Comparison of ENCODE assay signal across 8 cellular contexts in genomic region chr14:60093606-60094005, GRCh38. TPM values are rescaled to one million over a fixed set of nuclear protein-coding genes. Genes with fewer than 3 reads are reported as not detected.
DNase-seq lines count a peak whose midpoint lies in the region; ATAC-seq and TF ChIP-seq lines count a peak whose summit lies in the region.

No MANE protein-coding gene starts in this region.

- H4K8ac ChIP-seq in mesendoderm (ENCODE audit: low read depth, low read length), result no peak overlapping the region

- no TSS peak for BruUV-seq in Panc1 (replicated peaks; lab: Mats Ljungman, UMichigan)

- peaks cover 10% of the 10 kb centered on the region for H3K79me1 ChIP-seq in mesendoderm (ENCODE audit: low read length)

- H3K4ac ChIP-seq in mesendoderm (ENCODE audit: low read depth, low read length), result no peak overlapping the region

- H3K4me3 ChIP-seq in Panc1 (ENCODE audit: low read depth in 2 of 2, low read length in 2 of 2) (peak overlapping the region; percentile 68 to 92), epithelial cell of proximal tubule (ENCODE audit: low read depth, low read length) (peak overlapping the region; percentile 89), skeletal muscle satellite cell (ENCODE audit: low read length) (peak overlapping the region; percentile 83), mesendoderm (ENCODE audit: low read length) (no peak overlapping the region)

- intact Hi-C loops in Panc1 (cut with micrococcal nuclease; ENCODE audit: unreplicated experiment), result loop anchor here (10.0 kb wide), 1 partner anchor 71 kb away; the partner anchor contains the start of gene DHRS7

- H3K9ac ChIP-seq in skeletal muscle satellite cell (ENCODE audit: low read depth, low read length), result peak overlapping the region; percentile 96
- no peak overlapping the region for H3K9ac ChIP-seq in mesendoderm (ENCODE audit: low read length)

- CTCF ChIA-PET in Panc1 (lab: Charles Lee), result no interaction called here

- H3K79me2 ChIP-seq in mesendoderm (ENCODE audit: control insufficient read depth, insufficient read depth, low read length), result peaks cover 49% of the 10 kb centered on the region

- TF ChIP-seq CTCF in Panc1 (IDR thresholded peaks at IDR 0.05) (no peak), epithelial cell of proximal tubule (conservative IDR thresholded peaks at IDR 0.05; ENCODE audit: low read depth, low read length) (no peak)

- no peak overlapping the region for H3K18ac ChIP-seq in mesendoderm (ENCODE audit: low read length)

- ATAC-seq in Panc1, result no peak
- no peak for ATAC-seq in GM19035 (IDR thresholded peaks at IDR 0.05; ENCODE audit: unreplicated experiment)

- no peak overlapping the region for H3K56ac ChIP-seq in mesendoderm (ENCODE audit: low read length)

- H3K23ac ChIP-seq in mesendoderm (ENCODE audit: low read length), result no peak overlapping the region

- H2BK120ac ChIP-seq in mesendoderm (ENCODE audit: low read depth, low read length), result no peak overlapping the region

- peak overlapping the region; percentile 79 for H3K4me2 ChIP-seq in skeletal muscle satellite cell (ENCODE audit: low read length)
- H3K4me2 ChIP-seq in mesendoderm (ENCODE audit: low read length), result no peak overlapping the region

- H2BK5ac ChIP-seq in mesendoderm (ENCODE audit: low read length), result no peak overlapping the region

- H3K27ac ChIP-seq in Panc1 (ENCODE audit: low read length), result peak overlapping the region; percentile 90
- H3K27ac ChIP-seq in mesendoderm (ENCODE audit: low read depth, low read length), result no peak overlapping the region

- no peak overlapping the region for H4K5ac ChIP-seq in mesendoderm (ENCODE audit: low read length)

- no peak overlapping the region for H2AK5ac ChIP-seq in mesendoderm (ENCODE audit: low read length)

- in situ Hi-C loops in Panc1 (cut with HindIII; ENCODE audit: low pct_unique_long_range_greater_than_20kb, low sequenced_read_pairs), result no loop called here

- no peaks in the 10 kb centered on the region for H3K27me3 ChIP-seq in Panc1 (ENCODE audit: control insufficient read depth, insufficient read depth, low read length)
- no peaks in the 10 kb centered on the region for H3K27me3 ChIP-seq in skeletal muscle satellite cell (ENCODE audit: control insufficient read depth, insufficient read depth, low read length)
- H3K27me3 ChIP-seq in mesendoderm (ENCODE audit: insufficient read depth, low read length, poor library complexity), result no peaks in the 10 kb centered on the region

- DNase-seq in NCI-H2171 treated with DMSO at 0.1 percent for 48 hours (lab: John Stamatoyannopoulos, UW), result peak; percentile 23
- no peak for DNase-seq in NCI-H2171 (lab: John Stamatoyannopoulos, UW)
- DNase-seq in Panc1 (ENCODE audit: low read depth, low spot score), result no peak
- no peak for DNase-seq in epithelial cell of proximal tubule (ENCODE audit: low read depth)
- no peak for DNase-seq in mesendoderm
- no peak for DNase-seq in activated gamma-delta T cell (lab: John Stamatoyannopoulos, UW)

- H3K4me1 ChIP-seq in Panc1 (ENCODE audit: control insufficient read depth, insufficient read depth, low read length), result peaks cover 18% of the 10 kb centered on the region
- H3K4me1 ChIP-seq in skeletal muscle satellite cell (ENCODE audit: control insufficient read depth, insufficient read depth, low read length), result peaks cover 30% of the 10 kb centered on the region
- H3K4me1 ChIP-seq in mesendoderm (ENCODE audit: control insufficient read depth, low read depth, low read length), result peaks cover 5% of the 10 kb centered on the region

- no peaks in the 10 kb centered on the region for H3K9me3 ChIP-seq in Panc1 (ENCODE audit: control insufficient read depth, insufficient read depth, low read depth, low read length)
- H3K9me3 ChIP-seq in skeletal muscle satellite cell (replicated peaks; ENCODE audit: low read length), result no peaks in the 10 kb centered on the region

- H2BK15ac ChIP-seq in mesendoderm (replicated peaks; ENCODE audit: low read depth), result no peak overlapping the region

- POLR2A ChIA-PET in Panc1 (lab: Charles Lee), result no interaction called here

- H3K36me3 ChIP-seq in Panc1 (ENCODE audit: control insufficient read depth, insufficient read depth, low read length) (no peaks in the 10 kb centered on the region; the same call in none of the 2 replicates), skeletal muscle satellite cell (ENCODE audit: insufficient read depth, low read length) (peaks cover 14% of the 10 kb centered on the region), mesendoderm (ENCODE audit: control insufficient read depth, insufficient read depth, low read length) (no peaks in the 10 kb centered on the region)

RNA-seq across cellular contexts. Expression of gene PCNX4, which starts 1.9 kb away (rescaled TPM):
- 60.0 TPM for total RNA-seq in Panc1 (2021; ENCODE audit: unreplicated experiment)
- 30.3 TPM for polyA plus RNA-seq in Panc1 (2012; ENCODE audit: insufficient read length)
- total RNA-seq in epithelial cell of proximal tubule, result 39.1 and 63.8 TPM in 2 replicates
- 51.5 and 63.6 TPM in 2 replicates for total RNA-seq in skeletal muscle satellite cell (2012; rRNA removed)
- polyA plus RNA-seq in mesendoderm (2013, experiment 1 of 2), result 55.8 TPM
- 45.3 TPM for polyA plus RNA-seq in mesendoderm (2013, experiment 2 of 2)
